In genomic region chr10:69456880-69457693, GRCh38 we compare ENCODE assay signal across 14 cellular contexts. TPM values are rescaled to one million over a fixed set of nuclear protein-coding genes. Genes with fewer than 3 reads are reported as not detected.
A peak's percentile ranks its signal among the peaks of the same experiment; 100 is the strongest.
DNase-seq lines count a peak whose midpoint lies in the region; ATAC-seq, FAIRE-seq and TF ChIP-seq lines count a peak whose summit lies in the region.
"Had no signal": no experiment of that assay in that cellular context is flagged by ENCODE, and none has a peak within 500 bp of the region (broad histone marks: within the 10 kb centered on the region; RNA-seq: fewer than 3 reads in every experiment).

No MANE protein-coding gene starts in this region.

- no peaks in the 10 kb centered on the region for H3K27me3 ChIP-seq in BLaER1
- H3K27me3 ChIP-seq in bronchial epithelial cell (ENCODE audit: control insufficient read depth, insufficient read depth, low read length): no peaks in the 10 kb centered on the region
- no peaks in the 10 kb centered on the region; the same call in 1 of the 2 replicates for H3K27me3 ChIP-seq in MM.1S (replicated peaks; ENCODE audit: insufficient read depth, low read length)

- peak; percentile 86 for DNase-seq in bronchial epithelial cell (ENCODE audit: low read depth)
- peak; percentile 90 for DNase-seq in myocyte (ENCODE audit: low read depth)
- no peak for DNase-seq in MM.1S
- DNase-seq in DMS53 treated with DMSO at 0.1 percent for 48 hours (lab: John Stamatoyannopoulos, UW; ENCODE audit: unreplicated experiment): no peak
- DNase-seq in RPMI8226: no peak
- DNase-seq: CD4-positive, alpha-beta T cell; naive thymus-derived CD8-positive, alpha-beta T cell; NCI-H2081 had no signal

- H3K27ac ChIP-seq in BLaER1: no peak overlapping the region
- H3K27ac ChIP-seq in HEK293 (ENCODE audit: extremely low read depth, low read depth, low read length): no peak overlapping the region
- no peak overlapping the region for H3K27ac ChIP-seq in MM.1S (ENCODE audit: low read length)
- H3K27ac ChIP-seq: epithelial cell of prostate had no signal

- H3K4me1 ChIP-seq in BLaER1 (peaks cover 32% of the 10 kb centered on the region), HEK293 (ENCODE audit: control insufficient read depth, insufficient read depth, low read length) (peaks cover 3% of the 10 kb centered on the region; the same call in 1 of the 2 replicates), MM.1S (ENCODE audit: low read length) (no peaks in the 10 kb centered on the region)

- no peak for FAIRE-seq in bronchial epithelial cell (lab: Jason Lieb, UNC)

- H3K4me3 ChIP-seq in BLaER1: no peak overlapping the region
- no peak overlapping the region for H3K4me3 ChIP-seq in HEK293 (ENCODE audit: low read depth, low read length)
- no peak overlapping the region for H3K4me3 ChIP-seq in bronchial epithelial cell (ENCODE audit: low read depth, low read length)
- no peak overlapping the region for H3K4me3 ChIP-seq in MM.1S (ENCODE audit: low read length)
- H3K4me3 ChIP-seq: GM23338, skin epidermis had no signal

- H3K9ac ChIP-seq in BLaER1 (no peak overlapping the region), MM.1S (ENCODE audit: low read length) (no peak overlapping the region)

- CTCF ChIA-PET in HEK293 (lab: Yijun Ruan, JAX): interaction anchor here (0.6 to 1.6 kb wide), 2 partner anchors 7 to 50 kb away, joined by 5 to 7 read pairs; no protein-coding TSS in a partner anchor

- no peaks in the 10 kb centered on the region for H3F3A ChIP-seq in MM.1S (ENCODE audit: insufficient read depth, low read length)

- TF ChIP-seq CTCF in HEK293 (tag by site-specific recombination; IDR thresholded peaks at IDR 0.05) (no peak), bronchial epithelial cell (IDR thresholded peaks at IDR 0.05; ENCODE audit: insufficient read depth, low read length, severe bottlenecking) (no peak), MM.1S (IDR thresholded peaks at IDR 0.05; ENCODE audit: low read length) (no peak)

- H3K9me3 ChIP-seq in BLaER1 (no peaks in the 10 kb centered on the region), HEK293 (ENCODE audit: control insufficient read depth, insufficient read depth, low read depth, low read length) (no peaks in the 10 kb centered on the region), MM.1S (replicated peaks; ENCODE audit: insufficient read depth, low read length) (no peaks in the 10 kb centered on the region)

- H3K4me2 ChIP-seq in BLaER1 (0 out of 2 replicates have a peak overlapping the region, but pooled peaks have one; percentile 1), MM.1S (ENCODE audit: low read depth, low read length) (no peak overlapping the region)
- H3K4me2 ChIP-seq: GM23338 had no signal

- POLR2A ChIA-PET in HEK293 (lab: Yijun Ruan, JAX): interaction anchor here (0.5 to 1.7 kb wide), 2 partner anchors 10 to 539 kb away, joined by 3 to 4 read pairs; no protein-coding TSS in a partner anchor

- ATAC-seq in HG03135 (IDR thresholded peaks at IDR 0.05; ENCODE audit: unreplicated experiment): no peak
- ATAC-seq: GM23338; naive thymus-derived CD8-positive, alpha-beta T cell had no signal

- no peak overlapping the region for H2AFZ ChIP-seq in MM.1S (ENCODE audit: low read length)
- H2AFZ ChIP-seq: GM23338 had no signal

- H3K79me2 ChIP-seq in MM.1S (ENCODE audit: low read length): no peaks in the 10 kb centered on the region

- H3K9me2 ChIP-seq in MM.1S (replicated peaks; ENCODE audit: insufficient read depth, low read length): no peaks in the 10 kb centered on the region

- H4K20me1 ChIP-seq in BLaER1 (no peaks in the 10 kb centered on the region), MM.1S (ENCODE audit: insufficient read depth, low read length) (no peaks in the 10 kb centered on the region)

- no peaks in the 10 kb centered on the region for H3K36me3 ChIP-seq in BLaER1
- H3K36me3 ChIP-seq in HEK293 (ENCODE audit: control insufficient read depth in 2 of 2, insufficient read depth in 1 of 2, low read length in 2 of 2): peaks cover 0 to 7% of the 10 kb centered on the region in 2 experiments; a peak in 2 of 3 replicates
- no peaks in the 10 kb centered on the region for H3K36me3 ChIP-seq in bronchial epithelial cell (ENCODE audit: control insufficient read depth, insufficient read depth, low read length)
- no peaks in the 10 kb centered on the region for H3K36me3 ChIP-seq in MM.1S (replicated peaks; ENCODE audit: insufficient read depth, low read length)

TF ChIP-seq in HEK293, 187 proteins besides CTCF, POLR2A, EP300 and RAD21:
- TF ChIP-seq ZNF157 (tag by site-specific recombination; IDR thresholded peaks at IDR 0.05): no peak
- TF ChIP-seq EGR2 (tag by site-specific recombination; IDR thresholded peaks at IDR 0.05; ENCODE audit: low read depth): peak; percentile 86
- TF ChIP-seq ZFHX2 (tag by site-specific recombination; conservative IDR thresholded peaks at IDR 0.05): peak; percentile 82
TF ChIP-seq in HEK293: peak in this region for 2.

RNA-seq across cellular contexts. Expression of gene TSPAN15, which starts 5.8 kb away (rescaled TPM):
- total RNA-seq in bronchial epithelial cell: 12.1 and 14.8 TPM in 2 replicates
- 5.5 and 13.2 TPM in 2 replicates for total RNA-seq in myocyte
- polyA plus RNA-seq in myocyte (2012): 4.9 TPM

RNA-seq across cellular contexts. Expression of gene TACR2, which starts 40.4 kb away (rescaled TPM):
- total RNA-seq in bronchial epithelial cell (under 0.01 TPM in 1 of 2 replicates, not detected in the other), myocyte (0.08 TPM in 1 of 2 replicates, not detected in the other)
- 1.8 TPM for polyA plus RNA-seq in myocyte (2012)
- total RNA-seq: CD4-positive, alpha-beta T cell; GM23338; naive thymus-derived CD8-positive, alpha-beta T cell had no signal
- polyA plus RNA-seq: GM23338; naive thymus-derived CD8-positive, alpha-beta T cell had no signal

Comparison
In these comparisons a context has a peak if more than half of its experiments do, and no peak if none do; other contexts are left out.
1. DNase-seq: peak in bronchial epithelial cell (single experiment) and myocyte (single experiment); none in MM.1S (single experiment), DMS53 treated with DMSO at 0.1 percent for 48 hours (single experiment) and RPMI8226 (single experiment).